In the genomic region with DNA sequence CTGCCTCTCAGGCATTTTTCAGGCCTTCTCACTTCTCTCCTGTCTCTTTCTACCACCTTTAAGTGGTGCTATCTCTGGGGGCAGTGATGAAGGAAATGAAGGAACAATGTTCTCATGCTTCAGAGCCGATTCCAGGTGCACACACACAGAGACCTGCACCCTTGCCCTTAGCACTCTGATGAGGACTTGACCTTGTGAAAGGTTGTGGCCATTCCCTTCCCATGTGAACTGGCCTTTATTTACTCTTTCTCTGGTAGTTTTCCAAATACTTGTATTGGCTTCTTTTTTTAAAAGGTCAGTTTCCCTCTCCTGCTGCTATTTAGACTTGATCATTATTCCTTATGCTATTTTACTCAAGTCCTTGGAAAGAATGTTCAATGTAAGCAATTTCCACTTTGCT, we compare ENCODE assay signal across 1 cellular context.
TF ChIP-seq lines count a peak whose summit lies in the region.

No MANE protein-coding gene starts in this region.

TF ChIP-seq in liver, 16 proteins besides CTCF, POLR2A, EP300 and RAD21 (continued from another document):
- TF ChIP-seq, protein P1, sequence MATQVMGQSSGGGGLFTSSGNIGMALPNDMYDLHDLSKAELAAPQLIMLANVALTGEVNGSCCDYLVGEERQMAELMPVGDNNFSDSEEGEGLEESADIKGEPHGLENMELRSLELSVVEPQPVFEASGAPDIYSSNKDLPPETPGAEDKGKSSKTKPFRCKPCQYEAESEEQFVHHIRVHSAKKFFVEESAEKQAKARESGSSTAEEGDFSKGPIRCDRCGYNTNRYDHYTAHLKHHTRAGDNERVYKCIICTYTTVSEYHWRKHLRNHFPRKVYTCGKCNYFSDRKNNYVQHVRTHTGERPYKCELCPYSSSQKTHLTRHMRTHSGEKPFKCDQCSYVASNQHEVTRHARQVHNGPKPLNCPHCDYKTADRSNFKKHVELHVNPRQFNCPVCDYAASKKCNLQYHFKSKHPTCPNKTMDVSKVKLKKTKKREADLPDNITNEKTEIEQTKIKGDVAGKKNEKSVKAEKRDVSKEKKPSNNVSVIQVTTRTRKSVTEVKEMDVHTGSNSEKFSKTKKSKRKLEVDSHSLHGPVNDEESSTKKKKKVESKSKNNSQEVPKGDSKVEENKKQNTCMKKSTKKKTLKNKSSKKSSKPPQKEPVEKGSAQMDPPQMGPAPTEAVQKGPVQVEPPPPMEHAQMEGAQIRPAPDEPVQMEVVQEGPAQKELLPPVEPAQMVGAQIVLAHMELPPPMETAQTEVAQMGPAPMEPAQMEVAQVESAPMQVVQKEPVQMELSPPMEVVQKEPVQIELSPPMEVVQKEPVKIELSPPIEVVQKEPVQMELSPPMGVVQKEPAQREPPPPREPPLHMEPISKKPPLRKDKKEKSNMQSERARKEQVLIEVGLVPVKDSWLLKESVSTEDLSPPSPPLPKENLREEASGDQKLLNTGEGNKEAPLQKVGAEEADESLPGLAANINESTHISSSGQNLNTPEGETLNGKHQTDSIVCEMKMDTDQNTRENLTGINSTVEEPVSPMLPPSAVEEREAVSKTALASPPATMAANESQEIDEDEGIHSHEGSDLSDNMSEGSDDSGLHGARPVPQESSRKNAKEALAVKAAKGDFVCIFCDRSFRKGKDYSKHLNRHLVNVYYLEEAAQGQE (IDR thresholded peaks at IDR 0.05), result peak; percentile 70
- TF ChIP-seq GABPA (IDR thresholded peaks at IDR 0.05 in 1 of 2, conservative IDR thresholded peaks at IDR 0.05 in 1 of 2), result peak in 1 of 2 donors; percentile 16
